ENCODE assay signal across 10 cellular contexts in the genomic region with DNA sequence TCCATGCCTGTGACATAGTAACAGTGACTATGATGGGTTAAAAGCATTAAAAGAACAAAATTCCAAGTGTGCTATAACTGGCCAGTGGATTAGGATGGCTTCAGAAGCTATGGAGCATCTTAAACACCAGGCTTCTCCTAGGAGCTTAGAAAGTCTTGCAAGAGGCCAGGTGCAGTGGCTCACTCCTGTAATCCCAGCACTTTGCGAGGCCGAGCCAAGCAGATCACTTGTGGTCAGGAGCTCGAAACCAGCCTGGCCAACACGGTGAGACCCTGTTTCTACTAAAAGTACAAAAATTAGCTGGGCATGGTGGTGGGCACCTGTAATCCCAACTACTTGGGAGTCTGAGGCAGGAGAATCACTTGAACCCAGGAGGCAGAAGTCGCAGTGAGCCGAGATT. TPM values are rescaled to one million over a fixed set of nuclear protein-coding genes. Genes with fewer than 3 reads are reported as not detected.
DNase-seq lines count a peak whose midpoint lies in the region; ATAC-seq and TF ChIP-seq lines count a peak whose summit lies in the region.
"Not testable (repeated sequence)": the region's sequence is repeated elsewhere in the genome, so short reads cannot be mapped to it uniquely, and the experiment has no call there.
"Had no signal": no experiment of that assay in that cellular context is flagged by ENCODE, and none has a peak within 500 bp of the region (broad histone marks: within the 10 kb centered on the region; RNA-seq: fewer than 3 reads in every experiment).

No MANE protein-coding gene starts in this region.

- not testable (repeated sequence) for H3K9me3 Mint-ChIP-seq in WTC11, neural progenitor cell

- H4K20me1 ChIP-seq in neural progenitor cell (ENCODE audit: low read depth): peaks cover 36% of the 10 kb centered on the region

- H3K27me3 Mint-ChIP-seq in WTC11 (ENCODE audit: low read depth); neural progenitor cell (ENCODE audit: insufficient read depth, low read depth): not testable (repeated sequence)

- not testable (repeated sequence) for H3K4me2 ChIP-seq in neural progenitor cell

- H3K4me1 ChIP-seq in neural progenitor cell: not testable (repeated sequence)

- not testable (repeated sequence) for ATAC-seq in WTC11

- TF ChIP-seq CTCF in WTC11 (IDR thresholded peaks at IDR 0.05); neural progenitor cell (IDR thresholded peaks at IDR 0.05): not testable (repeated sequence)

- POLR2A ChIA-PET in WTC11 (lab: Charles Lee): not testable (repeated sequence)

- H3K4me3 ChIP-seq in neural progenitor cell: not testable (repeated sequence)

- not testable (repeated sequence) for H2AFZ ChIP-seq in neural progenitor cell (replicated peaks)

- CTCF ChIA-PET in WTC11 (lab: Charles Lee): interaction anchor here (1.0 to 3.4 kb wide), 2 partner anchors 62 to 63 kb away, joined by 4 to 8 read pairs; no protein-coding TSS in a partner anchor

- peaks cover 25% of the 10 kb centered on the region for H3K36me3 ChIP-seq in neural progenitor cell

- not testable (repeated sequence) for H3K9ac ChIP-seq in neural progenitor cell

- not testable (repeated sequence) for H3K27me3 ChIP-seq in neural progenitor cell

- DNase-seq in NCI-H82 (lab: John Stamatoyannopoulos, UW): peak; percentile 43
- not testable (repeated sequence) for DNase-seq in WTC11 (ENCODE audit: low spot score); neural progenitor cell (ENCODE audit: low spot score)
- DNase-seq in amniotic epithelial cell (ENCODE audit: low read depth): peak; percentile 3
- DNase-seq in mesenteric fat pad (ENCODE audit: low spot score): peak; percentile 77

- not testable (repeated sequence) for H3K4me1 Mint-ChIP-seq in WTC11, neural progenitor cell

- H3K27ac ChIP-seq in neural progenitor cell: peak overlapping the region; percentile 53

- H3K36me3 Mint-ChIP-seq in WTC11 (peaks cover 17% of the 10 kb centered on the region), neural progenitor cell (peaks cover 18% of the 10 kb centered on the region)

- not testable (repeated sequence) for H3K79me2 ChIP-seq in neural progenitor cell (ENCODE audit: low read depth)

- peaks cover 70% of the 10 kb centered on the region for H3F3A ChIP-seq in neural progenitor cell (ENCODE audit: low read depth)

- H3K27ac Mint-ChIP-seq in WTC11, neural progenitor cell: not testable (repeated sequence)

- H3K4me3 Mint-ChIP-seq in WTC11, neural progenitor cell: not testable (repeated sequence)

- H3K9me3 ChIP-seq in neural progenitor cell (ENCODE audit: low read depth): not testable (repeated sequence)

TF ChIP-seq in WTC11, 78 proteins besides CTCF, POLR2A, EP300 and RAD21:
- TF ChIP-seq ZNF121 (CRISPR knock-in tag; IDR thresholded peaks at IDR 0.05): peak; percentile 18; the same call in 1 of the 2 replicates
TF ChIP-seq in WTC11: peak in this region for 1; not testable (repeated sequence) for 77.

RNA-seq across cellular contexts. Expression of gene SYT2, which starts 12.8 kb away (rescaled TPM):
- 9.5 to 12.1 TPM (median 9.6 TPM) in 3 replicates for total RNA-seq in WTC11 (2021)
- not detected for total RNA-seq in mesenteric fat pad
- total RNA-seq in neural progenitor cell (ENCODE audit: low replicate concordance): 0.26 and 0.37 TPM in 2 replicates
- total RNA-seq: A172; B cell; Calu3; CD4-positive, alpha-beta T cell; CD8-positive, alpha-beta T cell had no signal
